In the genomic region with DNA sequence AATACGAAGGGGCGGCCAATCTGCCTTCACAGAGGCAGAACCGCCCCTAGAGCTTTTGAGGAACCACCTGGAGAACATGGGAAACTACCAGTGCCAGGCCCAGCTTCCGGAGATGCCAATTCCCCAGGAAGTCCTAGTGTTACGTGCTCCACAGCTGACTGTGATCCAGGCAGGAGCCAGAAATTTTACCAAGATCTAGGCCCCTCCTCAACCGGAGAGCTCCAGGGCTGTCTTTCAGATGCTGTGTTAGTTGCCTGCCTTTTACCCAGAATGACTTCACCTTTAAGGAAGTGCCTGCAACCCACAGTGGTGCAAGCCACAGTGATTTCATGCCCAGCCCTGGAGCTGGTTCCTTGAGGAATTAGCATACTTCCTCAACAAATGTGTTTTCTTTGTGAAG, we compare ENCODE assay signal across 14 cellular contexts.
DNase-seq lines count a peak whose midpoint lies in the region; ATAC-seq and TF ChIP-seq lines count a peak whose summit lies in the region.
"Had no signal": no experiment of that assay in that cellular context is flagged by ENCODE, and none has a peak within 500 bp of the region (broad histone marks: within the 10 kb centered on the region; RNA-seq: fewer than 3 reads in every experiment).

No MANE protein-coding gene starts in this region.

- BruUV-seq in OCI-LY7 (replicated peaks; lab: Mats Ljungman, UMichigan): no TSS peak

- H3K27me3 Mint-ChIP-seq in central memory CD8-positive, alpha-beta T cell: no peaks in the 10 kb centered on the region
- H3K27me3 Mint-ChIP-seq in stimulated activated memory B cell treated with anti-CD40 and anti-IgM and Interleukin-4, amounts not matched to agents 10 μg/mL and 1 μg/mL and 100 μg/mL, for 72 hours: no peaks in the 10 kb centered on the region

- CTCF ChIA-PET in OCI-LY7 (lab: Charles Lee; ENCODE audit: unreplicated experiment): no interaction called here

- H4K8ac ChIP-seq in mesendoderm (ENCODE audit: low read depth, low read length): no peak overlapping the region

- H2AFZ ChIP-seq in OCI-LY7 (ENCODE audit: low read length): no peak overlapping the region

- H3K4me3 ChIP-seq in mesendoderm (ENCODE audit: low read length) (no peak overlapping the region), OCI-LY7 (ENCODE audit: low read depth, low read length, poor library complexity, severe bottlenecking) (no peak overlapping the region)
- H3K4me3 ChIP-seq in effector memory CD4-positive, alpha-beta T cell (ENCODE audit: insufficient read depth, low read depth, low read length, poor library complexity, severe bottlenecking): no peak overlapping the region
- H3K4me3 ChIP-seq: stomach, uterus had no signal

- H3K79me2 ChIP-seq in mesendoderm (ENCODE audit: control insufficient read depth, insufficient read depth, low read length) (peaks cover 1% of the 10 kb centered on the region), OCI-LY7 (ENCODE audit: insufficient read depth, low read depth, low read length) (no peaks in the 10 kb centered on the region)

- H3K9me3 ChIP-seq in effector memory CD4-positive, alpha-beta T cell (ENCODE audit: control insufficient read depth, low read length): no peaks in the 10 kb centered on the region
- no peaks in the 10 kb centered on the region for H3K9me3 ChIP-seq in OCI-LY7 (ENCODE audit: low read length)
- H3K9me3 ChIP-seq: stomach, uterus had no signal

- H3K4me2 ChIP-seq in mesendoderm (ENCODE audit: low read length): no peak overlapping the region
- no peak overlapping the region for H3K4me2 ChIP-seq in OCI-LY7 (ENCODE audit: low read length)

- no peak overlapping the region for H4K5ac ChIP-seq in mesendoderm (ENCODE audit: low read length)

- ATAC-seq in Right ventricle myocardium superior (ENCODE audit: poor library complexity): peak; percentile 38
- ATAC-seq in central memory CD8-positive, alpha-beta T cell (replicated peaks; ENCODE audit: extremely low read depth, poor library complexity, severe bottlenecking): peak; percentile 19
- ATAC-seq in stimulated activated memory B cell treated with anti-CD40 and anti-IgM and Interleukin-4, amounts not matched to agents 10 μg/mL and 1 μg/mL and 100 μg/mL, for 72 hours: no peak

- H3K23ac ChIP-seq in mesendoderm (ENCODE audit: low read length): no peak overlapping the region

- H3K27ac Mint-ChIP-seq in central memory CD8-positive, alpha-beta T cell (ENCODE audit: low read depth): no peak overlapping the region
- H3K27ac Mint-ChIP-seq in stimulated activated memory B cell treated with anti-CD40 and anti-IgM and Interleukin-4, amounts not matched to agents 10 μg/mL and 1 μg/mL and 100 μg/mL, for 72 hours: no peak overlapping the region

- H3K56ac ChIP-seq in mesendoderm (ENCODE audit: low read length): no peak overlapping the region

- H3K36me3 ChIP-seq in mesendoderm (ENCODE audit: control insufficient read depth, insufficient read depth, low read length): no peaks in the 10 kb centered on the region
- H3K36me3 ChIP-seq in effector memory CD4-positive, alpha-beta T cell (ENCODE audit: control insufficient read depth, insufficient read depth, low read length): no peaks in the 10 kb centered on the region
- H3K36me3 ChIP-seq in OCI-LY7 (ENCODE audit: insufficient read depth, low read length): no peaks in the 10 kb centered on the region
- H3K36me3 ChIP-seq: stomach, uterus had no signal

- H2AK5ac ChIP-seq in mesendoderm (ENCODE audit: low read length): no peak overlapping the region

- H2BK120ac ChIP-seq in mesendoderm (ENCODE audit: low read depth, low read length): no peak overlapping the region

- H3K4ac ChIP-seq in mesendoderm (ENCODE audit: low read depth, low read length): no peak overlapping the region

- no peak overlapping the region for H3K4me3 Mint-ChIP-seq in central memory CD8-positive, alpha-beta T cell
- no peak overlapping the region for H3K4me3 Mint-ChIP-seq in stimulated activated memory B cell treated with anti-CD40 and anti-IgM and Interleukin-4, amounts not matched to agents 10 μg/mL and 1 μg/mL and 100 μg/mL, for 72 hours

- no peaks in the 10 kb centered on the region for H3K9me3 Mint-ChIP-seq in central memory CD8-positive, alpha-beta T cell
- H3K9me3 Mint-ChIP-seq in stimulated activated memory B cell treated with anti-CD40 and anti-IgM and Interleukin-4, amounts not matched to agents 10 μg/mL and 1 μg/mL and 100 μg/mL, for 72 hours: no peaks in the 10 kb centered on the region

- H3K9me2 ChIP-seq in OCI-LY7 (ENCODE audit: insufficient read depth, low read length): no peaks in the 10 kb centered on the region

- peaks cover 14% of the 10 kb centered on the region for H3K4me1 ChIP-seq in mesendoderm (ENCODE audit: control insufficient read depth, low read depth, low read length)
- H3K4me1 ChIP-seq in effector memory CD4-positive, alpha-beta T cell (ENCODE audit: control insufficient read depth, insufficient read depth, low read length, poor library complexity, severe bottlenecking): peaks cover 4% of the 10 kb centered on the region
- no peaks in the 10 kb centered on the region for H3K4me1 ChIP-seq in OCI-LY7 (ENCODE audit: insufficient read depth, low read length, poor library complexity, severe bottlenecking)
- H3K4me1 ChIP-seq: uterus had no signal

- peak overlapping the region; percentile 25 for H3K18ac ChIP-seq in mesendoderm (ENCODE audit: low read length)

- H3K4me1 Mint-ChIP-seq in central memory CD8-positive, alpha-beta T cell: peaks cover 15% of the 10 kb centered on the region
- H3K4me1 Mint-ChIP-seq in stimulated activated memory B cell treated with anti-CD40 and anti-IgM and Interleukin-4, amounts not matched to agents 10 μg/mL and 1 μg/mL and 100 μg/mL, for 72 hours: peaks cover 42% of the 10 kb centered on the region

- H4K20me1 ChIP-seq in OCI-LY7 (ENCODE audit: insufficient read depth, low read length): no peaks in the 10 kb centered on the region

- no CpG with 5 or more reads among the region's 6 CpGs for WGBS in mesendoderm (ENCODE audit: extremely low coverage, insufficient coverage, low lambda C conversion rate)

- intact Hi-C loops in Right ventricle myocardium superior (cut with DNase I) (no loop called here), cardiac septum (cut with DNase I) (loop anchor here (5.0 kb wide), 1 partner anchor 62 kb away; a partner anchor contains a TSS), OCI-LY7 (cut with micrococcal nuclease; ENCODE audit: unreplicated experiment) (loop anchor here (10.0 kb wide), 1 partner anchor 1771 kb away; no protein-coding TSS in a partner anchor)

- DNase-seq in Right ventricle myocardium superior (peak; percentile 49), cardiac septum (ENCODE audit: low spot score) (no peak), mesendoderm (no peak), OCI-LY7 (ENCODE audit: low spot score) (no peak), putamen (ENCODE audit: low spot score) (no peak)
- DNase-seq in central memory CD8-positive, alpha-beta T cell (ENCODE audit: low spot score in 2 of 2): no peak
- DNase-seq in effector memory CD4-positive, alpha-beta T cell: no peak
- DNase-seq: activated gamma-delta T cell, NCI-H2029, posterior cingulate gyrus, SHP77, stomach had no signal

- no peak overlapping the region for H2BK15ac ChIP-seq in mesendoderm (replicated peaks; ENCODE audit: low read depth)

- TF ChIP-seq CTCF in OCI-LY7 (conservative IDR thresholded peaks at IDR 0.05; ENCODE audit: low read length): no peak

- H3K9ac ChIP-seq in mesendoderm (ENCODE audit: low read length): no peak overlapping the region

- no peak overlapping the region for H2BK5ac ChIP-seq in mesendoderm (ENCODE audit: low read length)

- peaks cover 2% of the 10 kb centered on the region for H3K36me3 Mint-ChIP-seq in central memory CD8-positive, alpha-beta T cell (ENCODE audit: insufficient read depth)
- H3K36me3 Mint-ChIP-seq in stimulated activated memory B cell treated with anti-CD40 and anti-IgM and Interleukin-4, amounts not matched to agents 10 μg/mL and 1 μg/mL and 100 μg/mL, for 72 hours: peaks cover 5% of the 10 kb centered on the region

- POLR2A ChIA-PET in OCI-LY7 (lab: Charles Lee): interaction anchor here (0.6 kb wide), 1 partner anchor 1753 kb away, joined by 3 read pairs; no protein-coding TSS in a partner anchor

- H3K27ac ChIP-seq in mesendoderm (ENCODE audit: low read depth, low read length) (no peak overlapping the region), OCI-LY7 (ENCODE audit: low read depth, low read length, poor library complexity, severe bottlenecking) (no peak overlapping the region)
- no peak overlapping the region for H3K27ac ChIP-seq in effector memory CD4-positive, alpha-beta T cell (ENCODE audit: insufficient read depth, low read length, poor library complexity, severe bottlenecking)

- H3K79me1 ChIP-seq in mesendoderm (ENCODE audit: low read length): peaks cover 15% of the 10 kb centered on the region

- H3K27me3 ChIP-seq in mesendoderm (ENCODE audit: insufficient read depth, low read length, poor library complexity): no peaks in the 10 kb centered on the region
- H3K27me3 ChIP-seq in effector memory CD4-positive, alpha-beta T cell (replicated peaks; ENCODE audit: control insufficient read depth, insufficient read depth, low read length, poor library complexity, severe bottlenecking): no peaks in the 10 kb centered on the region
- H3K27me3 ChIP-seq: stomach, uterus had no signal
